In genomic region chr19:40600086-40600917, GRCh38 we compare ENCODE assay signal across 9 cellular contexts. TPM values are rescaled to one million over a fixed set of nuclear protein-coding genes. Genes with fewer than 3 reads are reported as not detected.
A peak's percentile ranks its signal among the peaks of the same experiment; 100 is the strongest.
DNase-seq lines count a peak whose midpoint lies in the region; ATAC-seq, FAIRE-seq and TF ChIP-seq lines count a peak whose summit lies in the region.
"Had no signal": no experiment of that assay in that cellular context is flagged by ENCODE, and none has a peak within 500 bp of the region (broad histone marks: within the 10 kb centered on the region; RNA-seq: fewer than 3 reads in every experiment).

No MANE protein-coding gene starts in this region.

- TF ChIP-seq RAD21 in HCT116 (IDR thresholded peaks at IDR 0.05; ENCODE audit: low read depth) = no peak

- no peak overlapping the region for H3K27ac Mint-ChIP-seq in activated CD4-positive, alpha-beta memory T cell treated with anti-CD3 and anti-CD28 coated beads, Interleukin-2, amount 10 ng/mL, durations not matched to agents 7 days and 5 days

- in situ Hi-C loops in gastrocnemius medialis (cut with MboI; ENCODE audit: low sequenced_read_pairs in 4 of 4) = no loop called here
- in situ Hi-C loops in ACHN (cut with HindIII; ENCODE audit: low pct_ligation_motif_present, low pct_unique_long_range_greater_than_20kb, low sequenced_read_pairs) = no loop called here

- peak overlapping the region; percentile 23 to 62 for H3K4me3 ChIP-seq in HCT116 (replicated peaks in 1 of 2; ENCODE audit: low read depth in 1 of 2, low read length in 2 of 2)
- H3K4me3 ChIP-seq in right atrium auricular region = peak overlapping the region; percentile 57 to 64
- peak overlapping the region; percentile 22 to 49 (median 24) for H3K4me3 ChIP-seq in gastrocnemius medialis

- ATAC-seq in HCT116 (no peak), gastrocnemius medialis (no peak), GM18873 (IDR thresholded peaks at IDR 0.05; ENCODE audit: low FRiP score, unreplicated experiment) (no peak)

- TF ChIP-seq POLR2A in HCT116 (IDR thresholded peaks at IDR 0.05; ENCODE audit: borderline replicate concordance, extremely low read depth, insufficient read depth, insufficient read length) (no peak), gastrocnemius medialis (IDR thresholded peaks at IDR 0.05) (no peak), H54 (IDR thresholded peaks at IDR 0.05; ENCODE audit: low read depth, low read length) (no peak)

- H3K9me2 ChIP-seq in HCT116 (ENCODE audit: insufficient read depth) = no peaks in the 10 kb centered on the region

- H3K27ac ChIP-seq in HCT116 (ENCODE audit: low read depth, low read length) (peak overlapping the region; percentile 87), right atrium auricular region (peak overlapping the region; percentile 83), gastrocnemius medialis (peak overlapping the region; percentile 63 to 76 (median 75))

- intact Hi-C loops in HCT116 (cut with micrococcal nuclease) = loop anchor here (5.0 to 10.0 kb wide), 2 partner anchors 178 to 456 kb away; no protein-coding TSS in a partner anchor
- intact Hi-C loops in gastrocnemius medialis (cut with DNase I; ENCODE audit: low total_unique reads) = loop anchor here (5.0 kb wide), 1 partner anchor 313 kb away; the partner anchor contains the start of gene AKT2

- H2AFZ ChIP-seq in HCT116 (ENCODE audit: low read depth, low read length, poor library complexity, severe bottlenecking) = no peak overlapping the region

- DNase-seq in HCT116 (ENCODE audit: low read depth, low spot score) (no peak), right atrium auricular region (ENCODE audit: low spot score) (no peak), gastrocnemius medialis (no peak), NCI-H2107 (lab: John Stamatoyannopoulos, UW) (no peak), ACHN (no peak), H54 (ENCODE audit: insufficient read length, low spot score) (no peak)
- no peak for DNase-seq in activated CD4-positive, alpha-beta memory T cell treated with anti-CD3 and anti-CD28 coated beads, Interleukin-2, amount 10 ng/mL, durations not matched to agents 7 days and 5 days
- DNase-seq: NCI-H526 treated with DMSO at 0.1 percent for 48 hours had no signal

- H3K4me1 Mint-ChIP-seq in activated CD4-positive, alpha-beta memory T cell treated with anti-CD3 and anti-CD28 coated beads, Interleukin-2, amount 10 ng/mL, durations not matched to agents 7 days and 5 days = peaks cover 65% of the 10 kb centered on the region

- H3K36me3 ChIP-seq in HCT116 (ENCODE audit: control insufficient read depth in 1 of 2, insufficient read depth in 2 of 2, low read length in 2 of 2) = no peaks in the 10 kb centered on the region
- no peaks in the 10 kb centered on the region for H3K36me3 ChIP-seq in right atrium auricular region
- no peaks in the 10 kb centered on the region for H3K36me3 ChIP-seq in gastrocnemius medialis

- POLR2A ChIA-PET in HCT116 (lab: Charles Lee) = interaction anchor here (0.9 to 1.6 kb wide), 3 partner anchors 13 to 179 kb away, joined by 3 read pairs; no protein-coding TSS in a partner anchor
- POLR2A ChIA-PET in activated CD4-positive, alpha-beta memory T cell treated with anti-CD3 and anti-CD28 coated beads, Interleukin-2, amount 10 ng/mL, durations not matched to agents 7 days and 5 days (lab: Charles Lee) = interaction anchor here (1.1 to 2.8 kb wide), 3 partner anchors 10 to 196 kb away, joined by 3 to 10 read pairs (median 3); no protein-coding TSS in a partner anchor

- no peaks in the 10 kb centered on the region for H3K9me3 ChIP-seq in HCT116 (ENCODE audit: control insufficient read depth in 1 of 2, insufficient read depth in 1 of 2, low read depth in 1 of 2, low read length in 2 of 2)
- no peaks in the 10 kb centered on the region for H3K9me3 ChIP-seq in right atrium auricular region
- H3K9me3 ChIP-seq in gastrocnemius medialis = no peaks in the 10 kb centered on the region

- peaks cover 47% of the 10 kb centered on the region for H3K27me3 Mint-ChIP-seq in activated CD4-positive, alpha-beta memory T cell treated with anti-CD3 and anti-CD28 coated beads, Interleukin-2, amount 10 ng/mL, durations not matched to agents 7 days and 5 days

- no peak for FAIRE-seq in H54 (lab: Jason Lieb, UNC)

- H4K20me1 ChIP-seq in HCT116 (ENCODE audit: insufficient read depth) = no peaks in the 10 kb centered on the region

- H3K9ac ChIP-seq in HCT116 (ENCODE audit: low read length) = peak overlapping the region; percentile 92; the same call in 1 of the 2 replicates

- peaks cover 15% of the 10 kb centered on the region; the same call in 1 of the 2 replicates for H3K79me2 ChIP-seq in HCT116 (ENCODE audit: insufficient read depth, low read length)

- TF ChIP-seq CTCF in HCT116 (IDR thresholded peaks at IDR 0.05 in 2 of 3, conservative IDR thresholded peaks at IDR 0.05 in 1 of 3; ENCODE audit: borderline replicate concordance in 1 of 3, insufficient read depth in 1 of 3, low read depth in 2 of 3, low read length in 2 of 3) (no peak), right atrium auricular region (IDR thresholded peaks at IDR 0.05) (no peak), gastrocnemius medialis (IDR thresholded peaks at IDR 0.05 in 4 of 5, conservative IDR thresholded peaks at IDR 0.05 in 1 of 5) (no peak)

- H3K36me3 Mint-ChIP-seq in activated CD4-positive, alpha-beta memory T cell treated with anti-CD3 and anti-CD28 coated beads, Interleukin-2, amount 10 ng/mL, durations not matched to agents 7 days and 5 days (ENCODE audit: low read depth) = no peaks in the 10 kb centered on the region

- CTCF ChIA-PET in HCT116 (lab: Charles Lee) = interaction anchor here (1.0 to 4.3 kb wide), 5 partner anchors 14 to 136 kb away, joined by 3 to 39 read pairs (median 27); no protein-coding TSS in a partner anchor
- CTCF ChIA-PET in activated CD4-positive, alpha-beta memory T cell treated with anti-CD3 and anti-CD28 coated beads, Interleukin-2, amount 10 ng/mL, durations not matched to agents 7 days and 5 days (lab: Charles Lee) = interaction anchor here (1.0 to 2.3 kb wide), 5 partner anchors 10 to 295 kb away, joined by 3 to 9 read pairs (median 5); no protein-coding TSS in a partner anchor

- H3K4me2 ChIP-seq in HCT116 (ENCODE audit: low read length) = peak overlapping the region; percentile 93

- H3K4me3 Mint-ChIP-seq in activated CD4-positive, alpha-beta memory T cell treated with anti-CD3 and anti-CD28 coated beads, Interleukin-2, amount 10 ng/mL, durations not matched to agents 7 days and 5 days = peak overlapping the region; percentile 30

- H3K4me1 ChIP-seq in HCT116 (ENCODE audit: control insufficient read depth in 1 of 2, insufficient read depth in 2 of 2, low read length in 2 of 2) = peaks cover 30 to 76% of the 10 kb centered on the region in 2 experiments
- H3K4me1 ChIP-seq in right atrium auricular region = peaks cover 0 to 85% of the 10 kb centered on the region in 2 donors
- peaks cover 38 to 44% of the 10 kb centered on the region in 2 donors for H3K4me1 ChIP-seq in gastrocnemius medialis

- RAD21 ChIA-PET in HCT116 (lab: Charles Lee; ENCODE audit: low non-redundant PET in 1 of 2, low total read pairs in 2 of 2, uncharacterized antibody in 2 of 2, unreplicated experiment in 2 of 2) = interaction anchor here in 1 of 2 experiments (0.7 kb wide), 1 partner anchor 136 kb away, joined by 3 read pairs; no protein-coding TSS in a partner anchor

- no peaks in the 10 kb centered on the region for H3K27me3 ChIP-seq in HCT116 (ENCODE audit: insufficient read depth, low read length)
- peaks cover 5% of the 10 kb centered on the region in 2 donors for H3K27me3 ChIP-seq in right atrium auricular region
- peaks cover 40 to 54% (median 42%) of the 10 kb centered on the region in 3 donors for H3K27me3 ChIP-seq in gastrocnemius medialis

- BruUV-seq in HCT116 (replicated peaks; lab: Mats Ljungman, UMichigan) = no TSS peak

- H3K9me3 Mint-ChIP-seq in activated CD4-positive, alpha-beta memory T cell treated with anti-CD3 and anti-CD28 coated beads, Interleukin-2, amount 10 ng/mL, durations not matched to agents 7 days and 5 days = no peaks in the 10 kb centered on the region

TF ChIP-seq in HCT116, 20 proteins besides CTCF, POLR2A, EP300 and RAD21 (continues in another document):
- no peak for TF ChIP-seq REST (IDR thresholded peaks at IDR 0.05; ENCODE audit: low read depth)
- TF ChIP-seq MAX (IDR thresholded peaks at IDR 0.05) = no peak

RNA-seq across cellular contexts. Expression of gene LTBP4, which starts 0.9 kb away (rescaled TPM):
- total RNA-seq in HCT116 (2021; ENCODE audit: unreplicated experiment) (310 TPM), right atrium auricular region (100 to 1,000 TPM; 152 to 257 TPM), gastrocnemius medialis (10 to 100 TPM; 34.4 to 46.7 (median 40.5) TPM)
- 248 and 382 TPM in 2 replicates for polyA plus RNA-seq in HCT116 (2012)
- total RNA-seq in activated CD4-positive, alpha-beta memory T cell treated with anti-CD3 and anti-CD28 coated beads, Interleukin-2, amount 10 ng/mL, durations not matched to agents 7 days and 5 days = 100 to 1,000 TPM; 121 to 122 TPM

RNA-seq across cellular contexts. Expression of gene SHKBP1, which starts 23.6 kb away (rescaled TPM):
- total RNA-seq in HCT116 (2021; ENCODE audit: unreplicated experiment) (97.4 TPM), right atrium auricular region (10 to 100 TPM; 15.8 to 35.6 TPM), gastrocnemius medialis (10 to 100 TPM; 11.1 to 24.5 (median 23.6) TPM)
- 95.7 and 104 TPM in 2 replicates for polyA plus RNA-seq in HCT116 (2012)
- 100 to 1,000 TPM; 139 to 150 TPM for total RNA-seq in activated CD4-positive, alpha-beta memory T cell treated with anti-CD3 and anti-CD28 coated beads, Interleukin-2, amount 10 ng/mL, durations not matched to agents 7 days and 5 days
